2 cellular contexts compared by ENCODE assay signal in the genomic region with DNA sequence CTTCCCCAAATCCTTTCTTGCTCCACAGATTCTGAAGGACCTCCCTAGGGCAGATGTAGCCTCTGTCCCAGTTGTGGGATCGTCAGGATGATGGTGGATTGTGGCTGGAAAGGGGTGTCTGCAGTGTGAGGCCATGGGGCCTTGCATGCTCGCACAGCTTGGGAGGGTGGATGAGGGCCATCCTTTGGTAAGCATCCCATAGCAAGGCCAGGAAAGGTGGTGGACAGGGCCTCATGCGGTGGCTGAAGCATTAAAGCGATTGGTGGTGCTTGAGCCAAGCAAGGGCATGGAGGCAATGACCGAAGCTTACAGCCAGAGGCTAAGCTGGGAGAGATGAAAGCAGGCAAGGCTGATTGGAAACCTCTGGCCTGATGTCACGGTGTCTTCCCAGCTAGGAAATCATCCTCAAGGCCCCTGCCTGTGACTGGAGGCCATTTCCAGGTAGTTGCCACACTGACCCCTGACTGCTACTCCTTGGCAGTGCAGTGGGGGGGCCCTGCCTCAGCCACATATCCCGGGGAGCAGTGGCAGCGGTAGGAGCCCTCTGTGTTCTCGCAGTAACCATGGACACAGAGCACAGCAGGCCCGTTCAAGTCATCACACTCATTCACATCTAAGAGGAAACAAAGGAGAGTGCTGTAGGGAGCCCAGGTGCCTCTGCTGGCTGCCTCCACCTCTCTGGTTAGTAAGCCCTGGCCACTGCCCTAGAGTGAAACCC.
TF ChIP-seq lines count a peak whose summit lies in the region.

No MANE protein-coding gene starts in this region.

TF ChIP-seq in HEK293, 187 proteins besides CTCF, POLR2A, EP300 and RAD21:
- TF ChIP-seq ZIC2 (tag by site-specific recombination; IDR thresholded peaks at IDR 0.05) (peak; percentile 88), ZNF792 (tag by site-specific recombination; IDR thresholded peaks at IDR 0.05) (no peak)

TF ChIP-seq in K562, 482 proteins besides CTCF, POLR2A, EP300 and RAD21:
- TF ChIP-seq, protein P1, sequence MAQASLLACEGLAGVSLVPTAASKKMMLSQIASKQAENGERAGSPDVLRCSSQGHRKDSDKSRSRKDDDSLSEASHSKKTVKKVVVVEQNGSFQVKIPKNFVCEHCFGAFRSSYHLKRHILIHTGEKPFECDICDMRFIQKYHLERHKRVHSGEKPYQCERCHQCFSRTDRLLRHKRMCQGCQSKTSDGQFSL (CRISPR knock-in tag; IDR thresholded peaks at IDR 0.05) = peak; percentile 85
- TF ChIP-seq, protein P1 (tag; IDR thresholded peaks at IDR 0.05) = no peak
- no peak for TF ChIP-seq PYGO2 (tag; IDR thresholded peaks at IDR 0.05)
